35 cellular contexts compared by ENCODE assay signal in genomic region chr9:90070056-90070455, GRCh38.
"Had no signal": no experiment of that assay in that cellular context is flagged by ENCODE, and none has a peak within 500 bp of the region (broad histone marks: within the 10 kb centered on the region; RNA-seq: fewer than 3 reads in every experiment).

No MANE protein-coding gene starts in this region.

- H3K4me1 ChIP-seq: adrenal gland had no signal

- H3K4me3 ChIP-seq: adrenal gland, cardiac muscle cell, MG63, PC-9 had no signal

- ATAC-seq: activated naive CD4-positive, alpha-beta T cell treated with anti-CD3 and anti-CD28 coated beads, Interleukin-2, amount 50 U/mL, for 72 hours; activated T-cell treated with anti-CD3 and anti-CD28 coated beads, Interleukin-2, amount 50 U/mL, for 4 hours; Right ventricle myocardium inferior; SK-N-SH treated with all-trans-retinoic acid at 6 μM for 48 hours; T-cell; T-helper 17 cell had no signal

- H3K4me2 ChIP-seq: PC-9 had no signal

- H2AFZ ChIP-seq: PC-9 had no signal

- H3K27me3 ChIP-seq: adrenal gland, cardiac muscle cell, MG63 had no signal

- H3K9me3 ChIP-seq: adrenal gland, MG63 had no signal

- DNase-seq: activated CD4-positive, alpha-beta memory T cell treated with anti-CD3 and anti-CD28 coated beads for 36 hours; activated CD4-positive, alpha-beta T cell treated with anti-CD3 and anti-CD28 coated beads, Interleukin-2, amount 50 U/mL, for 1 hour; activated CD4-positive, CD25-positive, alpha-beta regulatory T cell; activated CD8-positive, alpha-beta memory T cell treated with anti-CD3 and anti-CD28 coated beads, Interleukin-2, amount 50 U/mL, for 4 hours; activated gamma-delta T cell treated with Interleukin-2 at 50 U/mL for 16 hours; activated naive CD4-positive, alpha-beta T cell treated with anti-CD3 and anti-CD28 coated beads for 36 hours; activated T-cell treated with anti-CD3 and anti-CD28 coated beads for 4 hours; activated T-cell treated with anti-CD3 and anti-CD28 coated beads, Interleukin-2, amount 50 U/mL, for 4 hours; adrenal gland; Kasumi-1; KG1; MG63; NCI-H1048; NCI-H1105 treated with DMSO at 0.1 percent for 48 hours; NCI-H1436 treated with DMSO at 0.1 percent for 48 hours; NCI-H187; NCI-H2029 treated with DMSO at 0.1 percent for 48 hours; NCI-H2107; NCI-H2171; NCI-H510A; NCI-H526; NCI-H748 treated with DMSO at 0.1 percent for 48 hours; NK-92 treated with Interleukin-12 subunit alpha and Interleukin-12 subunit beta, amount 100 ng/mL, for 24 hours; PC-9; SIG-M5; T-cell; T-helper 17 cell; WERI-Rb-1 had no signal

- H3K36me3 ChIP-seq: adrenal gland, cardiac muscle cell, MG63, WERI-Rb-1 had no signal

- H3K27ac ChIP-seq: adrenal gland, cardiac muscle cell, PC-9, RWPE1, WERI-Rb-1 had no signal

- FAIRE-seq: astrocyte, RCC 7860 had no signal
